Comparison of ENCODE assay signal across 22 cellular contexts in genomic region chr20:35433337-35433736, GRCh38. TPM values are rescaled to one million over a fixed set of nuclear protein-coding genes. Genes with fewer than 3 reads are reported as not detected.
"Had no signal": no experiment of that assay in that cellular context is flagged by ENCODE, and none has a peak within 500 bp of the region (broad histone marks: within the 10 kb centered on the region; RNA-seq: fewer than 3 reads in every experiment).

No MANE protein-coding gene starts in this region.

- H3K4me1 Mint-ChIP-seq: stimulated activated effector memory CD8-positive, alpha-beta T cell treated with anti-CD3 and anti-CD28 coated beads, Interleukin-12 subunit alpha, Interleukin-12 subunit beta, amount 100 ng/mL, for 72 hours had no signal

- ATAC-seq: left ventricle myocardium superior; lower lobe of right lung; naive thymus-derived CD8-positive, alpha-beta T cell; stimulated activated effector memory CD8-positive, alpha-beta T cell treated with anti-CD3 and anti-CD28 coated beads, Interleukin-12 subunit alpha, Interleukin-12 subunit beta, amount 100 ng/mL, for 72 hours; stimulated activated naive CD8-positive, alpha-beta T cell treated with anti-CD3 and anti-CD28 coated beads, Interleukin-15, Interleukin-2, amounts not matched to agents 100 U/mL and 50 U/mL, for 24 hours had no signal

- DNase-seq: dermis blood vessel endothelial cell; effector memory CD4-positive, alpha-beta T cell; erythroblast; hypothalamus; immature natural killer cell; islet precursor cell; left ventricle myocardium superior; lower lobe of right lung; naive thymus-derived CD8-positive, alpha-beta T cell; sigmoid colon; stimulated activated CD4-positive, alpha-beta T cell treated with anti-CD3 and anti-CD28 coated beads, Interleukin-2, amount 100 ng/mL, for 24 hours; stimulated activated CD4-positive, alpha-beta T cell treated with anti-CD3 and anti-CD28 coated beads, Interleukin-4, amount 100 ng/mL, for 24 hours; stimulated activated naive CD8-positive, alpha-beta T cell treated with anti-CD3 and anti-CD28 coated beads, Interleukin-15, Interleukin-2, amounts not matched to agents 100 U/mL and 50 U/mL, for 24 hours; substantia nigra; testis; tibial artery had no signal

- H3K4me1 ChIP-seq: parathyroid adenoma, testis had no signal

- H3K9me3 ChIP-seq: lower lobe of right lung, prostate gland, right atrium auricular region, sigmoid colon, testis, tibial artery had no signal

- H3K27ac Mint-ChIP-seq: immature natural killer cell; stimulated activated effector memory CD8-positive, alpha-beta T cell treated with anti-CD3 and anti-CD28 coated beads, Interleukin-12 subunit alpha, Interleukin-12 subunit beta, amount 100 ng/mL, for 72 hours had no signal

- H3K27ac ChIP-seq: coronary artery, lower lobe of right lung, parathyroid adenoma, prostate gland, right atrium auricular region, sigmoid colon, testis, tibial artery had no signal

- H3K4me3 ChIP-seq: coronary artery, lower lobe of right lung, prostate gland, right atrium auricular region, sigmoid colon, testis, tibial artery had no signal

- H3K27me3 Mint-ChIP-seq: naive thymus-derived CD8-positive, alpha-beta T cell; type B pancreatic cell had no signal

- H3K4me3 Mint-ChIP-seq: immature natural killer cell; stimulated activated effector memory CD8-positive, alpha-beta T cell treated with anti-CD3 and anti-CD28 coated beads, Interleukin-12 subunit alpha, Interleukin-12 subunit beta, amount 100 ng/mL, for 72 hours; type B pancreatic cell had no signal

- H3K36me3 ChIP-seq: lower lobe of right lung, prostate gland, right atrium auricular region, sigmoid colon, tibial artery had no signal

- H3K36me3 Mint-ChIP-seq: naive thymus-derived CD8-positive, alpha-beta T cell; stimulated activated effector memory CD8-positive, alpha-beta T cell treated with anti-CD3 and anti-CD28 coated beads, Interleukin-12 subunit alpha, Interleukin-12 subunit beta, amount 100 ng/mL, for 72 hours; type B pancreatic cell had no signal

- H3K9me3 Mint-ChIP-seq: immature natural killer cell; naive thymus-derived CD8-positive, alpha-beta T cell; stimulated activated effector memory CD8-positive, alpha-beta T cell treated with anti-CD3 and anti-CD28 coated beads, Interleukin-12 subunit alpha, Interleukin-12 subunit beta, amount 100 ng/mL, for 72 hours; type B pancreatic cell had no signal

RNA-seq across cellular contexts. Expression of gene GDF5, which starts 4.7 kb away (rescaled TPM):
- total RNA-seq: naive thymus-derived CD8-positive, alpha-beta T cell had no signal
